8 cellular contexts compared by ENCODE assay signal in genomic region chr4:139300431-139301142, GRCh38. TPM values are rescaled to one million over a fixed set of nuclear protein-coding genes. Genes with fewer than 3 reads are reported as not detected.
A peak's percentile ranks its signal among the peaks of the same experiment; 100 is the strongest.
DNase-seq lines count a peak whose midpoint lies in the region; ATAC-seq and TF ChIP-seq lines count a peak whose summit lies in the region.

No MANE protein-coding gene starts in this region.

- in situ Hi-C loops in brain microvascular endothelial cell (cut with HindIII; ENCODE audit: low pct_ligation_motif_present, low sequenced_read_pairs): no loop called here

- peak; percentile 3 for ATAC-seq in HG02623 (IDR thresholded peaks at IDR 0.05; ENCODE audit: unreplicated experiment)
- peak; percentile 47 for ATAC-seq in stimulated activated naive CD8-positive, alpha-beta T cell treated with anti-CD3 and anti-CD28 coated beads, Interleukin-15, Interleukin-2, amounts not matched to agents 100 U/mL and 50 U/mL, for 24 hours

- H3K36me3 Mint-ChIP-seq in activated CD4-positive, alpha-beta T cell treated with anti-CD3 and anti-CD28 coated beads, Interleukin-2, amount 10 ng/mL, durations not matched to agents 7 days and 5 days (ENCODE audit: low read depth): peaks cover 21% of the 10 kb centered on the region

- CTCF ChIA-PET in activated CD4-positive, alpha-beta T cell treated with anti-CD3 and anti-CD28 coated beads, Interleukin-2, amount 10 ng/mL, durations not matched to agents 7 days and 5 days (lab: Charles Lee): interaction anchor here (0.6 to 2.4 kb wide), 9 partner anchors 8 to 270 kb away, joined by 3 to 9 read pairs (median 5); no protein-coding TSS in a partner anchor

- peak overlapping the region; percentile 99 for H3K4me3 Mint-ChIP-seq in activated CD4-positive, alpha-beta T cell treated with anti-CD3 and anti-CD28 coated beads, Interleukin-2, amount 10 ng/mL, durations not matched to agents 7 days and 5 days

- H3K27me3 ChIP-seq in brain microvascular endothelial cell (replicated peaks) (no peaks in the 10 kb centered on the region), kidney epithelial cell (ENCODE audit: control insufficient read depth, insufficient read depth, low read length) (no peaks in the 10 kb centered on the region)

- peak overlapping the region; percentile 99 for H3K27ac Mint-ChIP-seq in activated CD4-positive, alpha-beta T cell treated with anti-CD3 and anti-CD28 coated beads, Interleukin-2, amount 10 ng/mL, durations not matched to agents 7 days and 5 days

- no peaks in the 10 kb centered on the region for H3K9me3 Mint-ChIP-seq in activated CD4-positive, alpha-beta T cell treated with anti-CD3 and anti-CD28 coated beads, Interleukin-2, amount 10 ng/mL, durations not matched to agents 7 days and 5 days

- peak overlapping the region; percentile 80 for H3K27ac ChIP-seq in brain microvascular endothelial cell

- TF ChIP-seq CTCF in brain microvascular endothelial cell (IDR thresholded peaks at IDR 0.05; ENCODE audit: low read depth, low read length, missing control alignments) (no peak), kidney epithelial cell (IDR thresholded peaks at IDR 0.05; ENCODE audit: insufficient read depth, low read length, poor library complexity, severe bottlenecking) (no peak)

- H3K36me3 ChIP-seq in brain microvascular endothelial cell (replicated peaks): peaks cover under 1% of the 10 kb centered on the region
- H3K36me3 ChIP-seq in kidney epithelial cell (ENCODE audit: control insufficient read depth, insufficient read depth, low read length): peaks cover 1% of the 10 kb centered on the region

- POLR2A ChIA-PET in activated CD4-positive, alpha-beta T cell treated with anti-CD3 and anti-CD28 coated beads, Interleukin-2, amount 10 ng/mL, durations not matched to agents 7 days and 5 days (lab: Charles Lee): interaction anchor here (0.5 to 0.9 kb wide), 3 partner anchors 34 to 157 kb away, joined by 3 to 6 read pairs (median 4); no protein-coding TSS in a partner anchor

- peaks cover 61% of the 10 kb centered on the region for H3K4me1 Mint-ChIP-seq in activated CD4-positive, alpha-beta T cell treated with anti-CD3 and anti-CD28 coated beads, Interleukin-2, amount 10 ng/mL, durations not matched to agents 7 days and 5 days

- H3K4me3 ChIP-seq in brain microvascular endothelial cell (ENCODE audit: low read depth, low read length) (peak overlapping the region; percentile 90), kidney epithelial cell (ENCODE audit: low read depth, low read length) (peak overlapping the region; percentile 98)

- peak; percentile 39 for DNase-seq in activated CD4-positive, alpha-beta T cell treated with anti-CD3 and anti-CD28 coated beads, Interleukin-2, amount 10 ng/mL, durations not matched to agents 7 days and 5 days
- no peak for DNase-seq in activated CD4-positive, alpha-beta T cell treated with anti-CD3 and anti-CD28 coated beads, Interleukin-2, amount 50 U/mL, for 48 hours
- DNase-seq in NCI-H526 (lab: John Stamatoyannopoulos, UW) (peak; percentile 55 to 77), brain microvascular endothelial cell (peak; percentile 62), kidney epithelial cell (ENCODE audit: low read depth) (no peak), OCI-M2 (lab: John Stamatoyannopoulos, UW; ENCODE audit: unreplicated experiment) (no peak)
- DNase-seq in stimulated activated naive CD8-positive, alpha-beta T cell treated with anti-CD3 and anti-CD28 coated beads, Interleukin-15, Interleukin-2, amounts not matched to agents 100 U/mL and 50 U/mL, for 24 hours: peak; percentile 24

- no peaks in the 10 kb centered on the region for H3K27me3 Mint-ChIP-seq in activated CD4-positive, alpha-beta T cell treated with anti-CD3 and anti-CD28 coated beads, Interleukin-2, amount 10 ng/mL, durations not matched to agents 7 days and 5 days

RNA-seq across cellular contexts. Expression of gene NAA15, which starts 0.7 kb away (rescaled TPM):
- total RNA-seq in activated CD4-positive, alpha-beta T cell treated with anti-CD3 and anti-CD28 coated beads, Interleukin-2, amount 10 ng/mL, durations not matched to agents 7 days and 5 days: 10 to 100 TPM; 44.8 to 53.5 TPM
- 31.0 and 31.7 TPM in 2 replicates for total RNA-seq in kidney epithelial cell

RNA-seq across cellular contexts. Expression of gene NDUFC1, which starts 1.7 kb away (rescaled TPM):
- 10 to 100 TPM; 37.3 to 42.4 TPM for total RNA-seq in activated CD4-positive, alpha-beta T cell treated with anti-CD3 and anti-CD28 coated beads, Interleukin-2, amount 10 ng/mL, durations not matched to agents 7 days and 5 days
- total RNA-seq in kidney epithelial cell: 26.7 and 36.8 TPM in 2 replicates

RNA-seq across cellular contexts. Expression of gene MGARP, which starts 20.6 kb away (rescaled TPM):
- total RNA-seq in activated CD4-positive, alpha-beta T cell treated with anti-CD3 and anti-CD28 coated beads, Interleukin-2, amount 10 ng/mL, durations not matched to agents 7 days and 5 days: under 1 TPM; 0.21 to 0.25 TPM
- total RNA-seq in kidney epithelial cell: 0.08 TPM in 1 of 2 replicates, not detected in the other

Comparison
In these comparisons a context has a peak if more than half of its experiments do, and no peak if none do; other contexts are left out.
1. DNase-seq: peak in activated CD4-positive, alpha-beta T cell treated with anti-CD3 and anti-CD28 coated beads, Interleukin-2, amount 10 ng/mL, durations not matched to agents 7 days and 5 days (single experiment), NCI-H526 (2 of 2), brain microvascular endothelial cell (single experiment) and stimulated activated naive CD8-positive, alpha-beta T cell treated with anti-CD3 and anti-CD28 coated beads, Interleukin-15, Interleukin-2, amounts not matched to agents 100 U/mL and 50 U/mL, for 24 hours (single experiment); none in activated CD4-positive, alpha-beta T cell treated with anti-CD3 and anti-CD28 coated beads, Interleukin-2, amount 50 U/mL, for 48 hours (0 of 2), kidney epithelial cell (single experiment) and OCI-M2 (single experiment).